1 cellular context compared by ENCODE assay signal in the genomic region with DNA sequence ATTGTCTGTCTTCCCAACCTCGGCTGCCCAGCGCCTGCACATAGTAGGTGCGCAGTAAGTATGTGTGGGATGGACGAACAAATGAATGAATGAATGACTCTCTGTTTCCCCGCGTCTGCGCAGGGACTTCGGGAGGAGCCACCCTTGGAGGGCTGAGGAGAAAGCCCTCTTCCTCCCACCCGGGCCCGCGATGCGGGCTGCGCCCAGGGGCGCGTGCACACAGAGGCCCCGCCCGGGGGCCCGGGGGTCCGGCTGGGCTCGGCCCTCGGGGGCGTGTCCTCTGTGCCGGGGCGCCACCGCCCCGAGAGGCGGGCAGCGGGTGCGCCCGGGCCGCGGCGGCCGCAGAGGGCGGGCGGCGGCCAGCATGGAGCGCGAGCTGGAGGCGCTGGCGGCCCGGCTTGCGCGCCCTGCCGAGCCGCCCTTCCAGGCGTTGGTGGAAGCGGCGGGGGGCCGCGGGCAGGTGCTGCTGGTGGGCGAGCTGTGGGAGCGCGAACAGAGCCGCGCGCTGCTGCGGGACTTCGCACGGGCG.
A peak's percentile ranks its signal among the peaks of the same experiment; 100 is the strongest.
TF ChIP-seq lines count a peak whose summit lies in the region.

A gene (plus strand): TSS at position 322 of the 529 bp plus-strand sequence. CDS start 43 bp downstream, at position 365.

TF ChIP-seq in HEK293, 187 proteins besides CTCF, POLR2A, EP300 and RAD21 (continued from another document):
- TF ChIP-seq, protein P1, sequence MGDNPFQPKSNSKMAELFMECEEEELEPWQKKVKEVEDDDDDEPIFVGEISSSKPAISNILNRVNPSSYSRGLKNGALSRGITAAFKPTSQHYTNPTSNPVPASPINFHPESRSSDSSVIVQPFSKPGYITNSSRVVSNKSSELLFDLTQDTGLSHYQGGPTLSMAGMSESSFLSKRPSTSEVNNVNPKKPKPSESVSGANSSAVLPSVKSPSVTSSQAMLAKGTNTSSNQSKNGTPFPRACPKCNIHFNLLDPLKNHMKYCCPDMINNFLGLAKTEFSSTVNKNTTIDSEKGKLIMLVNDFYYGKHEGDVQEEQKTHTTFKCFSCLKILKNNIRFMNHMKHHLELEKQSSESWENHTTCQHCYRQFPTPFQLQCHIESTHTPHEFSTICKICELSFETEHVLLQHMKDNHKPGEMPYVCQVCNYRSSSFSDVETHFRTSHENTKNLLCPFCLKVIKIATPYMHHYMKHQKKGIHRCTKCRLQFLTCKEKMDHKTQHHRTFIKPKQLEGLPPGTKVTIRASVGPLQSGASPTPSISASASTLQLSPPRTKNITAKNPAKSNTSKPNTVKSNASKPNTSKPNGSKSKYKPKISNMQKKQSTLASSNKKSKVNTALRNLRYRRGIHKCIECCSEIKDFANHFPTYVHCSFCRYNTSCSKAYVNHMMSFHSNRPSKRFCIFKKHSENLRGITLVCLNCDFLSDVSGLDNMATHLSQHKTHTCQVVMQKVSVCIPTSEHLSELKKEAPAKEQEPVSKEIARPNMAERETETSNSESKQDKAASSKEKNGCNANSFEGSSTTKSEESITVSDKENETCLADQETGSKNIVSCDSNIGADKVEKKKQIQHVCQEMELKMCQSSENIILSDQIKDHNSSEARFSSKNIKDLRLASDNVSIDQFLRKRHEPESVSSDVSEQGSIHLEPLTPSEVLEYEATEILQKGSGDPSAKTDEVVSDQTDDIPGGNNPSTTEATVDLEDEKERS (tag by site-specific recombination; IDR thresholded peaks at IDR 0.05) = no peak
- TF ChIP-seq ZNF335 (tag by site-specific recombination; conservative IDR thresholded peaks at IDR 0.05) = peak; percentile 56
- TF ChIP-seq SP3 (tag by site-specific recombination; IDR thresholded peaks at IDR 0.05) = 0 out of 2 replicates have a peak, but pooled peaks have one; percentile 21
- TF ChIP-seq, protein P2, sequence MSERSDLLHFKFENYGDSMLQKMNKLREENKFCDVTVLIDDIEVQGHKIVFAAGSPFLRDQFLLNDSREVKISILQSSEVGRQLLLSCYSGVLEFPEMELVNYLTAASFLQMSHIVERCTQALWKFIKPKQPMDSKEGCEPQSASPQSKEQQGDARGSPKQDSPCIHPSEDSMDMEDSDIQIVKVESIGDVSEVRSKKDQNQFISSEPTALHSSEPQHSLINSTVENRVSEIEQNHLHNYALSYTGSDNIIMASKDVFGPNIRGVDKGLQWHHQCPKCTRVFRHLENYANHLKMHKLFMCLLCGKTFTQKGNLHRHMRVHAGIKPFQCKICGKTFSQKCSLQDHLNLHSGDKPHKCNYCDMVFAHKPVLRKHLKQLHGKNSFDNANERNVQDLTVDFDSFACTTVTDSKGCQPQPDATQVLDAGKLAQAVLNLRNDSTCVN (tag by site-specific recombination; optimal IDR thresholded peaks at IDR 0.05) = peak; percentile 48
- TF ChIP-seq, protein P3, sequence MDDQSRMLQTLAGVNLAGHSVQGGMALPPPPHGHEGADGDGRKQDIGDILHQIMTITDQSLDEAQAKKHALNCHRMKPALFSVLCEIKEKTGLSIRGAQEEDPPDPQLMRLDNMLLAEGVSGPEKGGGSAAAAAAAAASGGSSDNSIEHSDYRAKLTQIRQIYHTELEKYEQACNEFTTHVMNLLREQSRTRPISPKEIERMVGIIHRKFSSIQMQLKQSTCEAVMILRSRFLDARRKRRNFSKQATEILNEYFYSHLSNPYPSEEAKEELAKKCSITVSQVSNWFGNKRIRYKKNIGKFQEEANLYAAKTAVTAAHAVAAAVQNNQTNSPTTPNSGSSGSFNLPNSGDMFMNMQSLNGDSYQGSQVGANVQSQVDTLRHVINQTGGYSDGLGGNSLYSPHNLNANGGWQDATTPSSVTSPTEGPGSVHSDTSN (CRISPR knock-in tag; IDR thresholded peaks at IDR 0.05) = no peak
- no peak for TF ChIP-seq ZNF837 (tag by site-specific recombination; IDR thresholded peaks at IDR 0.05)
- no peak for TF ChIP-seq ZNF585B (tag by site-specific recombination; IDR thresholded peaks at IDR 0.05)
- TF ChIP-seq, protein P4, sequence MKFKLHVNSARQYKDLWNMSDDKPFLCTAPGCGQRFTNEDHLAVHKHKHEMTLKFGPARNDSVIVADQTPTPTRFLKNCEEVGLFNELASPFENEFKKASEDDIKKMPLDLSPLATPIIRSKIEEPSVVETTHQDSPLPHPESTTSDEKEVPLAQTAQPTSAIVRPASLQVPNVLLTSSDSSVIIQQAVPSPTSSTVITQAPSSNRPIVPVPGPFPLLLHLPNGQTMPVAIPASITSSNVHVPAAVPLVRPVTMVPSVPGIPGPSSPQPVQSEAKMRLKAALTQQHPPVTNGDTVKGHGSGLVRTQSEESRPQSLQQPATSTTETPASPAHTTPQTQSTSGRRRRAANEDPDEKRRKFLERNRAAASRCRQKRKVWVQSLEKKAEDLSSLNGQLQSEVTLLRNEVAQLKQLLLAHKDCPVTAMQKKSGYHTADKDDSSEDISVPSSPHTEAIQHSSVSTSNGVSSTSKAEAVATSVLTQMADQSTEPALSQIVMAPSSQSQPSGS (tag by site-specific recombination; IDR thresholded peaks at IDR 0.05; ENCODE audit: low read depth) = no peak
- no peak for TF ChIP-seq IKZF3 (tag by site-specific recombination; IDR thresholded peaks at IDR 0.05)
- no peak for TF ChIP-seq OVOL3 (tag by site-specific recombination; IDR thresholded peaks at IDR 0.05)
- TF ChIP-seq SETDB1 (IDR thresholded peaks at IDR 0.05; ENCODE audit: insufficient read length, low read length) = no peak
- TF ChIP-seq KLF8 (tag by site-specific recombination; IDR thresholded peaks at IDR 0.05) = no peak
- no peak for TF ChIP-seq ZBTB7A (tag by site-specific recombination; IDR thresholded peaks at IDR 0.05; ENCODE audit: low read depth)
- no peak for TF ChIP-seq ZNF169 (tag by site-specific recombination; IDR thresholded peaks at IDR 0.05)
- TF ChIP-seq ZNF239 (tag by site-specific recombination; IDR thresholded peaks at IDR 0.05) = no peak
- no peak for TF ChIP-seq MZF1 (tag by site-specific recombination; IDR thresholded peaks at IDR 0.05; ENCODE audit: borderline replicate concordance)
- no peak for TF ChIP-seq ZNF2 (tag by site-specific recombination; IDR thresholded peaks at IDR 0.05)
- TF ChIP-seq ZNF624 (tag by site-specific recombination; IDR thresholded peaks at IDR 0.05) = no peak
- TF ChIP-seq KLF1 (tag by site-specific recombination; IDR thresholded peaks at IDR 0.05) = 0 out of 2 replicates have a peak, but pooled peaks have one; percentile 14
